Comparison of ENCODE assay signal across 10 cellular contexts in genomic region chr5:142426676-142427364, GRCh38.
A peak's percentile ranks its signal among the peaks of the same experiment; 100 is the strongest.
DNase-seq lines count a peak whose midpoint lies in the region; ATAC-seq and TF ChIP-seq lines count a peak whose summit lies in the region.
"Had no signal": no experiment of that assay in that cellular context is flagged by ENCODE, and none has a peak within 500 bp of the region (broad histone marks: within the 10 kb centered on the region; RNA-seq: fewer than 3 reads in every experiment).

No MANE protein-coding gene starts in this region.

- H3K36me3 ChIP-seq in DND-41 (ENCODE audit: insufficient read depth, low read length): no peaks in the 10 kb centered on the region
- H3K36me3 ChIP-seq in neuron (ENCODE audit: insufficient read depth, low read length): no peaks in the 10 kb centered on the region

- H3K27me3 Mint-ChIP-seq in T-helper 17 cell: no peaks in the 10 kb centered on the region

- ATAC-seq in DND-41 (ENCODE audit: insufficient read depth, low read depth) (peak; percentile 1; the same call in 1 of the 3 replicates), T-helper 17 cell (no peak), GM19452 (IDR thresholded peaks at IDR 0.05; ENCODE audit: unreplicated experiment) (no peak), HG03196 (IDR thresholded peaks at IDR 0.05; ENCODE audit: unreplicated experiment) (no peak)

- no peaks in the 10 kb centered on the region for H3K79me2 ChIP-seq in DND-41 (ENCODE audit: insufficient read depth, low read length)

- no peaks in the 10 kb centered on the region for H3K36me3 Mint-ChIP-seq in T-helper 17 cell (ENCODE audit: low read depth)

- H3K4me3 ChIP-seq in DND-41 (ENCODE audit: low read depth in 1 of 2, low read length in 2 of 2) (no peak overlapping the region), fibroblast of mammary gland (ENCODE audit: control insufficient read depth, low read depth, low read length) (no peak overlapping the region), neuron (ENCODE audit: low read length) (peak overlapping the region; percentile 21)

- peak overlapping the region; percentile 92 for H3K27ac Mint-ChIP-seq in T-helper 17 cell

- in situ Hi-C loops in GM13976 (cut with MboI; ENCODE audit: low sequenced_read_pairs, unreplicated experiment): no loop called here

- H2AFZ ChIP-seq in DND-41 (ENCODE audit: low read depth, low read length) (no peak overlapping the region), neuron (ENCODE audit: low read depth, low read length) (peak overlapping the region; percentile 71)

- TF ChIP-seq CTCF in DND-41 (IDR thresholded peaks at IDR 0.05; ENCODE audit: borderline replicate concordance, extremely low read depth, low read length, poor library complexity, severe bottlenecking) (no peak), fibroblast of mammary gland (conservative IDR thresholded peaks at IDR 0.05; ENCODE audit: control insufficient read depth, insufficient read depth, low read depth, low read length) (no peak), GM13976 (IDR thresholded peaks at IDR 0.05; ENCODE audit: borderline replicate concordance, control extremely low read depth, extremely low read depth, insufficient read depth, missing control alignments) (no peak)

- H3K9ac ChIP-seq in DND-41 (ENCODE audit: low read depth, low read length): peak overlapping the region; percentile 30

- peak overlapping the region; percentile 81 for H3K4me3 Mint-ChIP-seq in T-helper 17 cell

- peaks cover 36% of the 10 kb centered on the region for H3K4me1 Mint-ChIP-seq in T-helper 17 cell

- H3K4me1 ChIP-seq in DND-41 (ENCODE audit: insufficient read depth, low read length): peaks cover 84% of the 10 kb centered on the region
- peaks cover 12% of the 10 kb centered on the region for H3K4me1 ChIP-seq in neuron (ENCODE audit: insufficient read depth, low read length)

- peak overlapping the region; percentile 33 for H3K4me2 ChIP-seq in DND-41 (ENCODE audit: insufficient read depth, low read length)

- peak; percentile 25 for DNase-seq in DND-41
- no peak for DNase-seq in T-helper 17 cell
- DNase-seq in fibroblast of mammary gland (ENCODE audit: low read depth): peak; percentile 81
- no peak for DNase-seq in GM13976 (ENCODE audit: low spot score)
- no peak for DNase-seq in Ammon's horn (ENCODE audit: low spot score)
- DNase-seq: NCI-H1436, posterior cingulate gyrus had no signal

- H3K27me3 ChIP-seq in DND-41 (ENCODE audit: insufficient read depth, low read length, poor library complexity) (no peaks in the 10 kb centered on the region), neuron (ENCODE audit: insufficient read depth, low read length) (no peaks in the 10 kb centered on the region)

- peak overlapping the region; percentile 82 for H3K27ac ChIP-seq in DND-41 (ENCODE audit: low read length)

- no peaks in the 10 kb centered on the region for H3K9me3 ChIP-seq in DND-41 (ENCODE audit: insufficient read depth, low read length, severe bottlenecking)
- H3K9me3 ChIP-seq in T-helper 17 cell (ENCODE audit: control insufficient read depth, low read length, poor library complexity, severe bottlenecking): no peaks in the 10 kb centered on the region
- H3K9me3 ChIP-seq in neuron (ENCODE audit: low read length): no peaks in the 10 kb centered on the region

- no peaks in the 10 kb centered on the region for H4K20me1 ChIP-seq in DND-41 (ENCODE audit: insufficient read depth, low read length)

Comparison
In these comparisons a context has a peak if more than half of its experiments do, and no peak if none do; other contexts are left out.
1. DNase-seq: peak in DND-41 (single experiment) and fibroblast of mammary gland (single experiment); none in T-helper 17 cell (0 of 3), GM13976 (single experiment) and Ammon's horn (single experiment).